In genomic region chr12:27810756-27811155, GRCh38 we compare ENCODE assay signal across 1 cellular context.
TF ChIP-seq lines count a peak whose summit lies in the region.

No MANE protein-coding gene starts in this region.

TF ChIP-seq in GM23338, 12 proteins besides CTCF, POLR2A, EP300 and RAD21 (continued from another document):
- TF ChIP-seq REST (IDR thresholded peaks at IDR 0.05; ENCODE audit: unreplicated experiment) (no peak), POLR2AphosphoS5 (IDR thresholded peaks at IDR 0.05; ENCODE audit: low read depth) (no peak)
